In genomic region chr6:72552938-72553337, GRCh38 we compare ENCODE assay signal across 11 cellular contexts.
DNase-seq lines count a peak whose midpoint lies in the region; ATAC-seq and TF ChIP-seq lines count a peak whose summit lies in the region.
"Had no signal": no experiment of that assay in that cellular context is flagged by ENCODE, and none has a peak within 500 bp of the region (broad histone marks: within the 10 kb centered on the region; RNA-seq: fewer than 3 reads in every experiment).

No MANE protein-coding gene starts in this region.

- ATAC-seq in GM19463 (IDR thresholded peaks at IDR 0.05; ENCODE audit: unreplicated experiment) (no peak), GM18909 (IDR thresholded peaks at IDR 0.05; ENCODE audit: poor library complexity, unreplicated experiment) (no peak)
- ATAC-seq: activated CD8-positive, alpha-beta memory T cell treated with anti-CD3 and anti-CD28 coated beads, Interleukin-2, amount 10 ng/mL, durations not matched to agents 7 days and 5 days; T-helper 17 cell had no signal

- H3K36me3 Mint-ChIP-seq in Calu3 (ENCODE audit: insufficient read depth, unreplicated experiment): no peaks in the 10 kb centered on the region
- H3K36me3 Mint-ChIP-seq: activated CD8-positive, alpha-beta memory T cell treated with anti-CD3 and anti-CD28 coated beads, Interleukin-2, amount 10 ng/mL, durations not matched to agents 7 days and 5 days had no signal

- no peaks in the 10 kb centered on the region for H3K27me3 Mint-ChIP-seq in Calu3 (ENCODE audit: unreplicated experiment)
- H3K27me3 Mint-ChIP-seq: CD4-positive, alpha-beta T cell had no signal

- CTCF ChIA-PET in Calu3 (lab: Charles Lee): interaction anchor here (0.6 to 0.7 kb wide), 3 partner anchors 141 to 1087 kb away, joined by 3 to 7 read pairs (median 7); no protein-coding TSS in a partner anchor

- intact Hi-C loops in Calu3 (cut with micrococcal nuclease; ENCODE audit: unreplicated experiment): no loop called here

- DNase-seq in Calu3: no peak
- peak; percentile 25 for DNase-seq in LNCaP clone FGC (ENCODE audit: low read depth)
- DNase-seq in SW 1271 (lab: John Stamatoyannopoulos, UW): peak; percentile 45 to 72
- peak; percentile 49 to 74 for DNase-seq in foreskin fibroblast
- no peak for DNase-seq in stimulated activated CD4-positive, alpha-beta T cell treated with anti-CD3 and anti-CD28 coated beads, Interleukin-4, amount 100 ng/mL, for 1 hour
- no peak for DNase-seq in DMS79 treated with DMSO at 0.1 percent for 48 hours (lab: John Stamatoyannopoulos, UW)
- DNase-seq: activated CD8-positive, alpha-beta memory T cell treated with anti-CD3 and anti-CD28 coated beads, Interleukin-2, amount 10 ng/mL, durations not matched to agents 7 days and 5 days; CD4-positive, alpha-beta T cell; T-helper 17 cell had no signal

- peaks cover 28% of the 10 kb centered on the region for H3K4me1 Mint-ChIP-seq in Calu3 (ENCODE audit: low read depth, unreplicated experiment)
- H3K4me1 Mint-ChIP-seq: T-helper 17 cell had no signal

- H3K27ac Mint-ChIP-seq in Calu3 (ENCODE audit: unreplicated experiment): peak overlapping the region; percentile 41
- H3K27ac Mint-ChIP-seq: activated CD8-positive, alpha-beta memory T cell treated with anti-CD3 and anti-CD28 coated beads, Interleukin-2, amount 10 ng/mL, durations not matched to agents 7 days and 5 days; CD4-positive, alpha-beta T cell; T-helper 17 cell had no signal

- no peak overlapping the region for H3K4me3 ChIP-seq in LNCaP clone FGC (ENCODE audit: low read depth, low read length)
- no peak overlapping the region for H3K4me3 ChIP-seq in foreskin fibroblast (ENCODE audit: low read depth in 1 of 2, low read length in 2 of 2)

- BruUV-seq in Calu3 (replicated peaks; lab: Mats Ljungman, UMichigan): no TSS peak

- TF ChIP-seq CTCF in Calu3 (IDR thresholded peaks at IDR 0.05; ENCODE audit: unreplicated experiment) (no peak), LNCaP clone FGC (IDR thresholded peaks at IDR 0.05; ENCODE audit: control insufficient read depth, extremely low read depth, insufficient read depth) (no peak), foreskin fibroblast (IDR thresholded peaks at IDR 0.05; ENCODE audit: low read depth, low read length) (no peak)

- no peaks in the 10 kb centered on the region for H3K9me3 Mint-ChIP-seq in Calu3 (ENCODE audit: low read depth, unreplicated experiment)
- H3K9me3 Mint-ChIP-seq: CD4-positive, alpha-beta T cell had no signal

- H3K4me3 Mint-ChIP-seq in Calu3 (ENCODE audit: low read depth, unreplicated experiment): no peak overlapping the region
- H3K4me3 Mint-ChIP-seq: activated CD8-positive, alpha-beta memory T cell treated with anti-CD3 and anti-CD28 coated beads, Interleukin-2, amount 10 ng/mL, durations not matched to agents 7 days and 5 days; CD4-positive, alpha-beta T cell; T-helper 17 cell had no signal

Comparison
In these comparisons a context has a peak if more than half of its experiments do, and no peak if none do; other contexts are left out.
1. DNase-seq: peak in LNCaP clone FGC (single experiment), SW 1271 (2 of 2) and foreskin fibroblast (2 of 2); none in Calu3 (single experiment), stimulated activated CD4-positive, alpha-beta T cell treated with anti-CD3 and anti-CD28 coated beads, Interleukin-4, amount 100 ng/mL, for 1 hour (single experiment) and DMS79 treated with DMSO at 0.1 percent for 48 hours (single experiment).